Comparison of ENCODE assay signal across 19 cellular contexts in genomic region chr12:53820503-53820902, GRCh38.
DNase-seq lines count a peak whose midpoint lies in the region; ATAC-seq, FAIRE-seq and TF ChIP-seq lines count a peak whose summit lies in the region.
"Had no signal": no experiment of that assay in that cellular context is flagged by ENCODE, and none has a peak within 500 bp of the region (broad histone marks: within the 10 kb centered on the region; RNA-seq: fewer than 3 reads in every experiment).

No MANE protein-coding gene starts in this region.

- POLR2A ChIA-PET in HEK293T (lab: Yijun Ruan, JAX): no interaction called here

- H3K9me3 Mint-ChIP-seq in activated CD8-positive, alpha-beta memory T cell treated with anti-CD3 and anti-CD28 coated beads, Interleukin-2, amount 10 ng/mL, durations not matched to agents 7 days and 5 days (ENCODE audit: low read depth): no peaks in the 10 kb centered on the region
- H3K9me3 Mint-ChIP-seq: activated B cell treated with CpG ODN at 0.5 μM for 24 hours; activated naive CD4-positive, alpha-beta T cell treated with anti-CD3 and anti-CD28 coated beads, Interleukin-2, amount 10 ng/mL, durations not matched to agents 7 days and 5 days; effector memory CD8-positive, alpha-beta T cell had no signal

- no peaks in the 10 kb centered on the region for H4K20me1 ChIP-seq in hepatocyte (ENCODE audit: insufficient read depth, poor library complexity, severe bottlenecking)
- H4K20me1 ChIP-seq in MM.1S (ENCODE audit: insufficient read depth, low read length): no peaks in the 10 kb centered on the region
- H4K20me1 ChIP-seq: BLaER1 treated with 17β-estradiol and CSF1 and Interleukin-3, amounts not matched to agents 10 nM and 100 nM had no signal

- H3K4me3 ChIP-seq in hepatocyte: no peak overlapping the region
- no peak overlapping the region for H3K4me3 ChIP-seq in MM.1S (ENCODE audit: low read length)
- H3K4me3 ChIP-seq: BLaER1 treated with 17β-estradiol and CSF1 and Interleukin-3, amounts not matched to agents 10 nM and 100 nM; heart left ventricle; psoas muscle; tibial artery had no signal

- no peaks in the 10 kb centered on the region for H3K4me1 Mint-ChIP-seq in activated CD8-positive, alpha-beta memory T cell treated with anti-CD3 and anti-CD28 coated beads, Interleukin-2, amount 10 ng/mL, durations not matched to agents 7 days and 5 days
- H3K4me1 Mint-ChIP-seq: activated B cell treated with CpG ODN at 0.5 μM for 24 hours; activated naive CD4-positive, alpha-beta T cell treated with anti-CD3 and anti-CD28 coated beads, Interleukin-2, amount 10 ng/mL, durations not matched to agents 7 days and 5 days had no signal

- H3K79me2 ChIP-seq in hepatocyte: no peaks in the 10 kb centered on the region
- H3K79me2 ChIP-seq in MM.1S (ENCODE audit: low read length): no peaks in the 10 kb centered on the region

- no peak for ATAC-seq in activated CD8-positive, alpha-beta memory T cell treated with anti-CD3 and anti-CD28 coated beads, Interleukin-2, amount 10 ng/mL, durations not matched to agents 7 days and 5 days
- ATAC-seq: effector memory CD8-positive, alpha-beta T cell; psoas muscle had no signal

- H3K27me3 ChIP-seq in hepatocyte: peaks cover 27% of the 10 kb centered on the region
- no peaks in the 10 kb centered on the region for H3K27me3 ChIP-seq in MM.1S (replicated peaks; ENCODE audit: insufficient read depth, low read length)

- WGBS in hepatocyte (ENCODE audit: low lambda C conversion rate, missing lambda C conversion rate): 62% methylated on average over 3 of the region's 3 CpGs

- FAIRE-seq in GM19239 (lab: Jason Lieb, UNC): no peak
- FAIRE-seq: GM18507 had no signal

- H3K9me2 ChIP-seq in hepatocyte (replicated peaks; ENCODE audit: insufficient read depth) (no peaks in the 10 kb centered on the region), MM.1S (replicated peaks; ENCODE audit: insufficient read depth, low read length) (no peaks in the 10 kb centered on the region)

- H3K27ac ChIP-seq in hepatocyte (no peak overlapping the region), MM.1S (ENCODE audit: low read length) (no peak overlapping the region)
- H3K27ac ChIP-seq: BLaER1 treated with 17β-estradiol and CSF1 and Interleukin-3, amounts not matched to agents 10 nM and 100 nM; heart left ventricle; psoas muscle; tibial artery had no signal

- H3K27me3 Mint-ChIP-seq in activated CD8-positive, alpha-beta memory T cell treated with anti-CD3 and anti-CD28 coated beads, Interleukin-2, amount 10 ng/mL, durations not matched to agents 7 days and 5 days: peaks cover 81% of the 10 kb centered on the region

- no peak overlapping the region for H3K27ac Mint-ChIP-seq in activated CD8-positive, alpha-beta memory T cell treated with anti-CD3 and anti-CD28 coated beads, Interleukin-2, amount 10 ng/mL, durations not matched to agents 7 days and 5 days
- H3K27ac Mint-ChIP-seq: activated B cell treated with CpG ODN at 0.5 μM for 24 hours; activated naive CD4-positive, alpha-beta T cell treated with anti-CD3 and anti-CD28 coated beads, Interleukin-2, amount 10 ng/mL, durations not matched to agents 7 days and 5 days; effector memory CD8-positive, alpha-beta T cell had no signal

- CTCF ChIA-PET in HEK293T (lab: Yijun Ruan, JAX): interaction anchor here (0.6 to 0.9 kb wide), 2 partner anchors 39 to 55 kb away, joined by 3 read pairs; no protein-coding TSS in a partner anchor
- CTCF ChIA-PET in activated CD8-positive, alpha-beta memory T cell treated with anti-CD3 and anti-CD28 coated beads, Interleukin-2, amount 10 ng/mL, durations not matched to agents 7 days and 5 days (lab: Charles Lee): interaction anchor here (1.8 kb wide), 1 partner anchor 74 kb away, joined by 4 read pairs; no protein-coding TSS in a partner anchor

- H3K4me1 ChIP-seq in hepatocyte (ENCODE audit: insufficient read depth) (peaks cover 1% of the 10 kb centered on the region), MM.1S (ENCODE audit: low read length) (peaks cover 22% of the 10 kb centered on the region)
- H3K4me1 ChIP-seq: BLaER1 treated with 17β-estradiol and CSF1 and Interleukin-3, amounts not matched to agents 10 nM and 100 nM; heart left ventricle; psoas muscle; tibial artery had no signal

- DNase-seq in AG08396 (ENCODE audit: low spot score) (peak; percentile 30), HEK293T (ENCODE audit: extremely low spot score) (peak; percentile 28), T1000 (lab: John Stamatoyannopoulos, UW) (peak; percentile 99), hepatocyte (ENCODE audit: low spot score) (peak; percentile 6), GM19239 (ENCODE audit: insufficient read length, low spot score) (no peak), MM.1S (no peak), retina (no peak)
- DNase-seq in activated CD8-positive, alpha-beta memory T cell treated with anti-CD3 and anti-CD28 coated beads, Interleukin-2, amount 10 ng/mL, durations not matched to agents 7 days and 5 days: no peak
- DNase-seq: activated B cell treated with CpG ODN at 0.5 μM for 24 hours; activated naive CD4-positive, alpha-beta T cell treated with anti-CD3 and anti-CD28 coated beads, Interleukin-2, amount 10 ng/mL, durations not matched to agents 7 days and 5 days; effector memory CD8-positive, alpha-beta T cell; GOT3; heart left ventricle; Kasumi-1; left cardiac atrium; psoas muscle; tibial artery had no signal

- H3K9me3 ChIP-seq in hepatocyte (ENCODE audit: low read depth) (no peaks in the 10 kb centered on the region), MM.1S (replicated peaks; ENCODE audit: insufficient read depth, low read length) (no peaks in the 10 kb centered on the region)
- H3K9me3 ChIP-seq: BLaER1 treated with 17β-estradiol and CSF1 and Interleukin-3, amounts not matched to agents 10 nM and 100 nM; heart left ventricle; psoas muscle; tibial artery had no signal

- H3K9ac ChIP-seq in MM.1S (ENCODE audit: low read length): no peak overlapping the region
- H3K9ac ChIP-seq: BLaER1 treated with 17β-estradiol and CSF1 and Interleukin-3, amounts not matched to agents 10 nM and 100 nM had no signal

- no peak overlapping the region for H3K4me3 Mint-ChIP-seq in activated CD8-positive, alpha-beta memory T cell treated with anti-CD3 and anti-CD28 coated beads, Interleukin-2, amount 10 ng/mL, durations not matched to agents 7 days and 5 days
- H3K4me3 Mint-ChIP-seq: activated B cell treated with CpG ODN at 0.5 μM for 24 hours; activated naive CD4-positive, alpha-beta T cell treated with anti-CD3 and anti-CD28 coated beads, Interleukin-2, amount 10 ng/mL, durations not matched to agents 7 days and 5 days; effector memory CD8-positive, alpha-beta T cell had no signal

- H3K36me3 Mint-ChIP-seq in activated CD8-positive, alpha-beta memory T cell treated with anti-CD3 and anti-CD28 coated beads, Interleukin-2, amount 10 ng/mL, durations not matched to agents 7 days and 5 days: no peaks in the 10 kb centered on the region
- H3K36me3 Mint-ChIP-seq: activated naive CD4-positive, alpha-beta T cell treated with anti-CD3 and anti-CD28 coated beads, Interleukin-2, amount 10 ng/mL, durations not matched to agents 7 days and 5 days had no signal

- H2AFZ ChIP-seq in hepatocyte (no peak overlapping the region), MM.1S (ENCODE audit: low read length) (no peak overlapping the region)

- peaks cover 26% of the 10 kb centered on the region for H3F3A ChIP-seq in MM.1S (ENCODE audit: insufficient read depth, low read length)

- H3K4me2 ChIP-seq in hepatocyte (no peak overlapping the region), MM.1S (ENCODE audit: low read depth, low read length) (no peak overlapping the region)
- H3K4me2 ChIP-seq: BLaER1 treated with 17β-estradiol and CSF1 and Interleukin-3, amounts not matched to agents 10 nM and 100 nM had no signal

- H3K36me3 ChIP-seq in hepatocyte (replicated peaks; ENCODE audit: insufficient read depth, low read depth) (no peaks in the 10 kb centered on the region), MM.1S (replicated peaks; ENCODE audit: insufficient read depth, low read length) (no peaks in the 10 kb centered on the region)
- H3K36me3 ChIP-seq: BLaER1 treated with 17β-estradiol and CSF1 and Interleukin-3, amounts not matched to agents 10 nM and 100 nM; heart left ventricle; tibial artery had no signal

- no peak for TF ChIP-seq CTCF in hepatocyte (IDR thresholded peaks at IDR 0.05; ENCODE audit: poor library complexity)
- no peak for TF ChIP-seq CTCF in MM.1S (IDR thresholded peaks at IDR 0.05; ENCODE audit: low read length)

TF ChIP-seq in HEK293T, 16 proteins besides CTCF, POLR2A, EP300 and RAD21:
- no peak for TF ChIP-seq FOXK2 (IDR thresholded peaks at IDR 0.05)

Comparison
In these comparisons a context has a peak if more than half of its experiments do, and no peak if none do; other contexts are left out.
1. DNase-seq: peak in AG08396 (single experiment), HEK293T (single experiment), T1000 (single experiment) and hepatocyte (single experiment); none in GM19239 (single experiment), MM.1S (single experiment), retina (single experiment) and activated CD8-positive, alpha-beta memory T cell treated with anti-CD3 and anti-CD28 coated beads, Interleukin-2, amount 10 ng/mL, durations not matched to agents 7 days and 5 days (single experiment).